In the genomic region with DNA sequence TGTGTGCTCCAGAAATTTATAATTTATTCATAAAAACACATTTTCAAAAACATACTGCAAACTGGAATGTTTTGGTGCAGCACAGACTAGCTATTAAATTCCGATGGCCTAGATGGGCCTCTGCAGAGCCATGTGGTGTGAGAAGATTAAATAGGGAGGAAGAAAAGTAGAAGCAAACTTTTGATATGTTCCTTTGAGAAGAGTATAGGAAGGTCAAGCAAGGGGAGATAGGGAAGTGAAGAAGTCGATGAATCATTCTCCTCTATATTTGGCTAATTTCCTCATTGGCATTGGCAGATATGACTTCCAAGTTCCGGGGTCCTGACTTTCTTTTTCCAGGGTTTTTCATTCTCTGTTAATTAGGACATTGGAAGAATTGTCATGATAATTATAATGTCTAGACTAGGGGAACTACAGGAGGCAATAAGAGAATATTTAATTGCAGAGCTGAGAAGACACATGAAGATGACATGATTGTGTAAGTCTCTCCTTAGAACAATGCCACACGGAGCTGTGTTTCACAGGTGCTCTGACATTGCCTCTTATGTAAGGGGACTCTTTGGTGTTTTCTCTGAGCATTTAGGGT, we compare ENCODE assay signal across 17 cellular contexts. TPM values are rescaled to one million over a fixed set of nuclear protein-coding genes. Genes with fewer than 3 reads are reported as not detected.
DNase-seq lines count a peak whose midpoint lies in the region; ATAC-seq and TF ChIP-seq lines count a peak whose summit lies in the region.
"Had no signal": no experiment of that assay in that cellular context is flagged by ENCODE, and none has a peak within 500 bp of the region (broad histone marks: within the 10 kb centered on the region; RNA-seq: fewer than 3 reads in every experiment).

No MANE protein-coding gene starts in this region.

- H3K9me2 ChIP-seq in GM23248 (ENCODE audit: insufficient read depth), result no peaks in the 10 kb centered on the region

- H2AFZ ChIP-seq in GM23248, result no peak overlapping the region; the same call in 1 of the 2 replicates

- TF ChIP-seq CTCF in NB4 (IDR thresholded peaks at IDR 0.05; ENCODE audit: low read depth, low read length), result no peak

- H3K4me1 ChIP-seq in GM23248 (ENCODE audit: insufficient read depth), result peaks cover 39% of the 10 kb centered on the region

- WGBS in GM23248 (ENCODE audit: low coverage in 1 of 2, low lambda C conversion rate in 2 of 2, missing lambda C conversion rate in 2 of 2), 2 experiments, result 57 to 60% methylated on average over 4 of the region's 4 CpGs

- no peak for TF ChIP-seq POLR2A in NB4 (IDR thresholded peaks at IDR 0.05; ENCODE audit: extremely low read depth, insufficient read length)

- H3K79me2 ChIP-seq in GM23248 (ENCODE audit: insufficient read depth), result no peaks in the 10 kb centered on the region

- H3F3A ChIP-seq in GM23248 (ENCODE audit: insufficient read depth), result peaks cover 17% of the 10 kb centered on the region; the same call in 1 of the 2 replicates

- in situ Hi-C loops in GM23248 (cut with MboI), result loop anchor here (25.0 kb wide), 1 partner anchor 338 kb away; the partner anchor contains the start of gene LRRC8C

- DNase-seq in GM23248 (peak; percentile 29), NB4 (ENCODE audit: low read depth) (peak; percentile 48), SKM-1 (lab: John Stamatoyannopoulos, UW; ENCODE audit: unreplicated experiment) (peak; percentile 56), myocyte (ENCODE audit: low read depth) (peak; percentile 53), glomerular visceral epithelial cell (ENCODE audit: extremely low spot score) (no peak), HT-29 (ENCODE audit: low spot score) (no peak)
- DNase-seq: DMS153, H9, head of caudate nucleus, NCI-H2227 treated with DMSO at 0.1 percent for 48 hours, nephron progenitor cell had no signal

- H3K9ac ChIP-seq in GM23248, result no peak overlapping the region
- H3K9ac ChIP-seq: KMS-11 had no signal

- no peak for ATAC-seq in GM18867 (IDR thresholded peaks at IDR 0.05; ENCODE audit: unreplicated experiment)
- no peak for ATAC-seq in GM21619 (IDR thresholded peaks at IDR 0.05; ENCODE audit: unreplicated experiment)
- ATAC-seq: WTC11 had no signal

- H3K27me3 ChIP-seq in GM23248 (replicated peaks; ENCODE audit: insufficient read depth), result no peaks in the 10 kb centered on the region
- H3K27me3 ChIP-seq: tibial nerve had no signal

- H3K4me3 ChIP-seq in GM23248 (no peak overlapping the region), NB4 (ENCODE audit: low read depth, low read length) (no peak overlapping the region)
- H3K4me3 ChIP-seq: lung, tibial nerve had no signal

- H3K36me3 ChIP-seq in GM23248 (ENCODE audit: low read depth), result no peaks in the 10 kb centered on the region
- H3K36me3 ChIP-seq: tibial nerve had no signal

- H3K9me3 ChIP-seq in GM23248 (ENCODE audit: low read depth), result no peaks in the 10 kb centered on the region
- H3K9me3 ChIP-seq: tibial nerve had no signal

- peak overlapping the region; percentile 60 for H3K27ac ChIP-seq in GM23248
- H3K27ac ChIP-seq: KMS-11 had no signal

- H3K4me2 ChIP-seq in GM23248 (ENCODE audit: unreplicated experiment), result peak overlapping the region; percentile 58
- H3K4me2 ChIP-seq: KMS-11 had no signal

- no peaks in the 10 kb centered on the region for H4K20me1 ChIP-seq in GM23248 (ENCODE audit: insufficient read depth)

RNA-seq across cellular contexts. Expression of gene ZNF326, which starts 19.3 kb away (rescaled TPM):
- 5.2 and 5.6 TPM in 2 replicates for total RNA-seq in GM23248 (2014; rRNA removed; shearing (Covaris generic))
- 17.2 and 17.7 TPM in 2 replicates for polyA plus RNA-seq in GM23248 (2016; fragmentation: Nextera tagmentation; extraction: Ambion mirVana)
- total RNA-seq in myocyte, result 4.3 and 7.2 TPM in 2 replicates
- polyA plus RNA-seq in myocyte (2012), result 9.5 TPM
- total RNA-seq in HT-29 (2014; rRNA removed; shearing (Covaris generic)), result 4.4 and 6.8 TPM in 2 replicates

Comparison
In these comparisons a context has a peak if more than half of its experiments do, and no peak if none do; other contexts are left out.
1. DNase-seq: peak in GM23248 (single experiment), NB4 (single experiment), SKM-1 (single experiment) and myocyte (single experiment); none in glomerular visceral epithelial cell (single experiment) and HT-29 (single experiment).